ENCODE assay signal across 1 cellular context in the genomic region with DNA sequence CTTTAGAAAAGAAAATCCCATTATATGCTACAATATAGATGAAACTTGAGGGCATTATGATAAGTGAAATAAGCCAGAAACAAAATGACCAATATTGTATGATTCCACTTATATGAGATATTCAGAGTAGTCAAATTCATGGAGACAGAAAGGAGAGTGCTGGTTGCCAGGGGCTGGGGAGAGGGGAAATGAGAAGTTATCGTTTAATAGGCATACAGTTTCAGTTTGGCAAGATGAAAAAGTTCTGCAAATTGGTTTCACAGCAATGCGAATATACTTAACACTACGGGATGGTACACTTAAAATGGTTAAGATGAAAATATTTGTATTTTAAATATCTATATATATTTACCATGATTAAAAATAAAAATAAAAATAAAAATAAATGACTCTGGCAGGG.
A peak's percentile ranks its signal among the peaks of the same experiment; 100 is the strongest.
TF ChIP-seq lines count a peak whose summit lies in the region.

No MANE protein-coding gene starts in this region.

TF ChIP-seq in GM12878, 131 proteins besides CTCF, POLR2A, EP300 and RAD21:
- TF ChIP-seq SPI1 (IDR thresholded peaks at IDR 0.05; ENCODE audit: borderline replicate concordance, insufficient read depth, low read depth, low read length) (peak; percentile 55; the same call in 1 of the 2 replicates), TCF3 (IDR thresholded peaks at IDR 0.05; ENCODE audit: borderline replicate concordance, insufficient read depth, low read depth, low read length) (no peak), IKZF1 (conservative IDR thresholded peaks at IDR 0.05) (no peak), ZNF274 (IDR thresholded peaks at IDR 0.05; ENCODE audit: insufficient read depth, insufficient read length) (no peak)
